24 cellular contexts compared by ENCODE assay signal in the genomic region with DNA sequence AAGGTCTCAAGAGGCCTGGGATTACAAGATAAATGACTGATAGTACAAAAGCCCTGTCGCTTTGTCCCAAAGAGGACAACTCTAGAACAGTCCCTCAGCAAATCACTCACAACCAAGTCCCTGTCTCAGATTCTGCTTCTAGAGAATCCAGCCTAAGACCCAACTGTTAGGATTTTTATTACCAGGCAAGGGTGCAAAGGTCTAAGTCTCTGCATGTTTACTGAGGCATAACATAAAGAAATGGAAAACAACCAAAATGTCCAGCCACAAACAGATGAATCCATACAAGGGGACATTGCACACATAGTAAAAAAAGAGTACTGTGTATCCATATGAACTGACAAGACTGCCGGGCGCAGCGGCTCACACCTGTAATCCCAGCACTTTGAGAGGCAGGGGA.
"Had no signal": no experiment of that assay in that cellular context is flagged by ENCODE, and none has a peak within 500 bp of the region (broad histone marks: within the 10 kb centered on the region; RNA-seq: fewer than 3 reads in every experiment).

No MANE protein-coding gene starts in this region.

- H3K27ac ChIP-seq: body of pancreas, neutrophil, ovary, prostate gland, stomach, suprapubic skin, transverse colon, WERI-Rb-1 had no signal

- H3K4me1 ChIP-seq: body of pancreas, prostate gland, suprapubic skin had no signal

- H3K9me3 Mint-ChIP-seq: activated T-cell treated with anti-CD3 and anti-CD28 coated beads, Interleukin-2, amount 50 U/mL, for 4 hours; activated T-helper 2 cell treated with anti-CD3 and anti-CD28 coated beads, Interferon-gamma antibody, Interleukin-2, Interleukin-4, amounts not matched to agents 10 μg/mL and 5 μg/mL and 100 μg/mL, durations not matched to agents 14 hours and 24 hours and 36 hours; dendritic cell treated with granulocyte-macrophage colony-stimulating factor and Interleukin-4, amounts not matched to agents 40 ng/mL and 50 ng/mL, for 4 days had no signal

- H3K4me3 Mint-ChIP-seq: activated T-cell treated with anti-CD3 and anti-CD28 coated beads, Interleukin-2, amount 50 U/mL, for 4 hours; dendritic cell treated with granulocyte-macrophage colony-stimulating factor and Interleukin-4, amounts not matched to agents 40 ng/mL and 50 ng/mL, for 4 days; nephron had no signal

- DNase-seq: activated CD8-positive, alpha-beta memory T cell treated with anti-CD3 and anti-CD28 coated beads, Interleukin-2, amount 50 U/mL, for 48 hours; activated naive CD4-positive, alpha-beta T cell treated with Interleukin-2 at 50 U/mL for 16 hours; activated T-cell treated with anti-CD3 and anti-CD28 coated beads, Interleukin-2, amount 50 U/mL, for 4 hours; anterior cingulate cortex; body of pancreas; caudate nucleus; effector CD4-positive, alpha-beta T cell; foreskin melanocyte; hypothalamus; left ventricle myocardium superior; mammary epithelial cell; midbrain; ovary; stimulated activated CD4-positive, alpha-beta T cell treated with anti-CD3 and anti-CD28 coated beads, Interleukin-4, amount 100 ng/mL, for 24 hours; stomach; T-helper 1 cell; transverse colon; WERI-Rb-1 had no signal

- H3K27me3 Mint-ChIP-seq: dendritic cell treated with granulocyte-macrophage colony-stimulating factor and Interleukin-4, amounts not matched to agents 40 ng/mL and 50 ng/mL, for 4 days had no signal

- H3K9me3 ChIP-seq: body of pancreas, neutrophil, ovary, prostate gland, stomach, suprapubic skin, transverse colon had no signal

- H3K4me3 ChIP-seq: body of pancreas, ovary, prostate gland, stomach, suprapubic skin, transverse colon had no signal

- ATAC-seq: activated T-cell treated with anti-CD3 and anti-CD28 coated beads, Interleukin-2, amount 50 U/mL, for 4 hours; body of pancreas; left ventricle myocardium superior had no signal

- H3K27me3 ChIP-seq: body of pancreas, neutrophil, ovary, stomach, suprapubic skin, transverse colon had no signal

- H3K27ac Mint-ChIP-seq: activated T-helper 2 cell treated with anti-CD3 and anti-CD28 coated beads, Interferon-gamma antibody, Interleukin-2, Interleukin-4, amounts not matched to agents 10 μg/mL and 5 μg/mL and 100 μg/mL, durations not matched to agents 14 hours and 24 hours and 36 hours; nephron had no signal

- H3K36me3 ChIP-seq: neutrophil, ovary, prostate gland, suprapubic skin, transverse colon, WERI-Rb-1 had no signal
